Comparison of ENCODE assay signal across 2 cellular contexts in genomic region chr17:9472541-9472940, GRCh38.
TF ChIP-seq lines count a peak whose summit lies in the region.

No MANE protein-coding gene starts in this region.

TF ChIP-seq in IMR-90, 13 proteins besides CTCF, POLR2A, EP300 and RAD21:
- no peak for TF ChIP-seq SMC3 (IDR thresholded peaks at IDR 0.05; ENCODE audit: low read depth, low read length)
- TF ChIP-seq CHD1 (IDR thresholded peaks at IDR 0.05; ENCODE audit: low read depth, low read length), result no peak
- no peak for TF ChIP-seq MAFK (IDR thresholded peaks at IDR 0.05; ENCODE audit: low read depth, low read length)
- no peak for TF ChIP-seq MAZ (IDR thresholded peaks at IDR 0.05; ENCODE audit: borderline replicate concordance, low read depth, low read length)
- no peak for TF ChIP-seq BHLHE40 (IDR thresholded peaks at IDR 0.05; ENCODE audit: low read depth, low read length)
- no peak for TF ChIP-seq NFE2L2 (IDR thresholded peaks at IDR 0.05; ENCODE audit: low read depth, low read length)
- TF ChIP-seq FOS (IDR thresholded peaks at IDR 0.05; ENCODE audit: low read depth, low read length), result no peak
- no peak for TF ChIP-seq MXI1 (IDR thresholded peaks at IDR 0.05; ENCODE audit: borderline replicate concordance, low read depth, low read length)
- TF ChIP-seq, protein P1, sequence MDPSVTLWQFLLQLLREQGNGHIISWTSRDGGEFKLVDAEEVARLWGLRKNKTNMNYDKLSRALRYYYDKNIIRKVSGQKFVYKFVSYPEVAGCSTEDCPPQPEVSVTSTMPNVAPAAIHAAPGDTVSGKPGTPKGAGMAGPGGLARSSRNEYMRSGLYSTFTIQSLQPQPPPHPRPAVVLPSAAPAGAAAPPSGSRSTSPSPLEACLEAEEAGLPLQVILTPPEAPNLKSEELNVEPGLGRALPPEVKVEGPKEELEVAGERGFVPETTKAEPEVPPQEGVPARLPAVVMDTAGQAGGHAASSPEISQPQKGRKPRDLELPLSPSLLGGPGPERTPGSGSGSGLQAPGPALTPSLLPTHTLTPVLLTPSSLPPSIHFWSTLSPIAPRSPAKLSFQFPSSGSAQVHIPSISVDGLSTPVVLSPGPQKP (IDR thresholded peaks at IDR 0.05; ENCODE audit: borderline replicate concordance, low read depth, low read length), result no peak
- no peak for TF ChIP-seq CEBPB (IDR thresholded peaks at IDR 0.05; ENCODE audit: low read depth, low read length)
- TF ChIP-seq, protein P2, sequence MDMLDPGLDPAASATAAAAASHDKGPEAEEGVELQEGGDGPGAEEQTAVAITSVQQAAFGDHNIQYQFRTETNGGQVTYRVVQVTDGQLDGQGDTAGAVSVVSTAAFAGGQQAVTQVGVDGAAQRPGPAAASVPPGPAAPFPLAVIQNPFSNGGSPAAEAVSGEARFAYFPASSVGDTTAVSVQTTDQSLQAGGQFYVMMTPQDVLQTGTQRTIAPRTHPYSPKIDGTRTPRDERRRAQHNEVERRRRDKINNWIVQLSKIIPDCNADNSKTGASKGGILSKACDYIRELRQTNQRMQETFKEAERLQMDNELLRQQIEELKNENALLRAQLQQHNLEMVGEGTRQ (IDR thresholded peaks at IDR 0.05; ENCODE audit: low read depth, low read length), result no peak
- no peak for TF ChIP-seq RFX5 (IDR thresholded peaks at IDR 0.05; ENCODE audit: low read depth, low read length)
- no peak for TF ChIP-seq RCOR1 (IDR thresholded peaks at IDR 0.05; ENCODE audit: insufficient replicate concordance, low read length)

TF ChIP-seq in endothelial cell of umbilical vein, 7 proteins besides CTCF, POLR2A, EP300 and RAD21:
- TF ChIP-seq MYC (IDR thresholded peaks at IDR 0.05; ENCODE audit: low read depth, low read length), result no peak
- no peak for TF ChIP-seq EZH2 (IDR thresholded peaks at IDR 0.05; ENCODE audit: borderline replicate concordance, low read depth, low read length, severe bottlenecking)
- no peak for TF ChIP-seq GATA2 (IDR thresholded peaks at IDR 0.05; ENCODE audit: insufficient read depth, insufficient read length, low read depth, low read length)
- no peak for TF ChIP-seq POLR2AphosphoS5 (IDR thresholded peaks at IDR 0.05; ENCODE audit: insufficient read depth, low read depth, low read length)
- TF ChIP-seq FOS (IDR thresholded peaks at IDR 0.05; ENCODE audit: borderline replicate concordance, insufficient read depth, low read length), result peak; percentile 78
- no peak for TF ChIP-seq MAX (IDR thresholded peaks at IDR 0.05; ENCODE audit: insufficient read depth, insufficient read length)
- peak; percentile 57 for TF ChIP-seq JUN (IDR thresholded peaks at IDR 0.05; ENCODE audit: borderline replicate concordance, insufficient read depth, insufficient read length, low read depth)
